ENCODE assay signal across 8 cellular contexts in genomic region chr22:29314537-29315285, GRCh38. TPM values are rescaled to one million over a fixed set of nuclear protein-coding genes. Genes with fewer than 3 reads are reported as not detected.
DNase-seq lines count a peak whose midpoint lies in the region; ATAC-seq, FAIRE-seq and TF ChIP-seq lines count a peak whose summit lies in the region.

No MANE protein-coding gene starts in this region.

- FAIRE-seq in H54 (lab: Jason Lieb, UNC), result no peak

- POLR2A ChIA-PET in activated naive CD8-positive, alpha-beta T cell treated with anti-CD3 and anti-CD28 coated beads, Interleukin-2, amount 10 ng/mL, durations not matched to agents 7 days and 5 days (lab: Charles Lee), result interaction anchor here (0.6 to 1.4 kb wide), 2 partner anchors 74 to 509 kb away, joined by 3 to 6 read pairs; partner anchors contain the start of gene AP1B1

- H3K27me3 Mint-ChIP-seq in activated naive CD8-positive, alpha-beta T cell treated with anti-CD3 and anti-CD28 coated beads, Interleukin-2, amount 10 ng/mL, durations not matched to agents 7 days and 5 days, result peaks cover 43% of the 10 kb centered on the region

- no peak for TF ChIP-seq EP300 in upper lobe of left lung (IDR thresholded peaks at IDR 0.05)

- ATAC-seq in heart left ventricle (no peak), left ventricle myocardium superior (no peak), lung (ENCODE audit: insufficient read depth, low FRiP score) (no peak), upper lobe of left lung (ENCODE audit: low FRiP score in 2 of 2) (no peak)
- ATAC-seq in activated naive CD8-positive, alpha-beta T cell treated with anti-CD3 and anti-CD28 coated beads, Interleukin-2, amount 10 ng/mL, durations not matched to agents 7 days and 5 days (ENCODE audit: low read depth), result peak; percentile 8

- H3K27ac Mint-ChIP-seq in activated naive CD8-positive, alpha-beta T cell treated with anti-CD3 and anti-CD28 coated beads, Interleukin-2, amount 10 ng/mL, durations not matched to agents 7 days and 5 days, result no peak overlapping the region

- TF ChIP-seq CTCF in heart left ventricle (IDR thresholded peaks at IDR 0.05) (no peak), lung (IDR thresholded peaks at IDR 0.05; ENCODE audit: control extremely low read depth, extremely low read depth) (no peak), upper lobe of left lung (IDR thresholded peaks at IDR 0.05) (peak in 1 of 6 experiments; percentile 4)

- intact Hi-C loops in heart left ventricle (cut with DNase I), result loop anchor here in 1 of 10 donors (2.0 kb wide), 1 partner anchor 46 kb away; the partner anchor contains the start of gene EWSR1
- intact Hi-C loops in left ventricle myocardium superior (cut with micrococcal nuclease), result no loop called here

- H3K9me3 ChIP-seq in heart left ventricle (no peaks in the 10 kb centered on the region), lung (ENCODE audit: control insufficient read depth in 2 of 2, insufficient read depth in 1 of 2, low read length in 1 of 2) (no peaks in the 10 kb centered on the region), upper lobe of left lung (no peaks in the 10 kb centered on the region)

- peaks cover 9 to 60% (median 45%) of the 10 kb centered on the region in 12 donors for H3K4me1 ChIP-seq in heart left ventricle
- peaks cover 6 to 29% of the 10 kb centered on the region in 2 donors for H3K4me1 ChIP-seq in lung (ENCODE audit: control insufficient read depth in 2 of 2, insufficient read depth in 2 of 2, low read length in 2 of 2)
- peaks cover 51 to 58% (median 52%) of the 10 kb centered on the region in 4 donors for H3K4me1 ChIP-seq in upper lobe of left lung

- H3K36me3 ChIP-seq in heart left ventricle (peaks cover 0 to 13% (median 0%) of the 10 kb centered on the region in 9 donors), lung (ENCODE audit: control insufficient read depth in 2 of 2, insufficient read depth in 2 of 2, low read length in 2 of 2) (peaks cover 0 to 4% of the 10 kb centered on the region in 2 donors), upper lobe of left lung (no peaks in the 10 kb centered on the region)

- H3K4me1 Mint-ChIP-seq in activated naive CD8-positive, alpha-beta T cell treated with anti-CD3 and anti-CD28 coated beads, Interleukin-2, amount 10 ng/mL, durations not matched to agents 7 days and 5 days, result peaks cover 19% of the 10 kb centered on the region

- H3K36me3 Mint-ChIP-seq in activated naive CD8-positive, alpha-beta T cell treated with anti-CD3 and anti-CD28 coated beads, Interleukin-2, amount 10 ng/mL, durations not matched to agents 7 days and 5 days, result peaks cover 1% of the 10 kb centered on the region

- peak overlapping the region in 11 of 12 donors; percentile 28 to 63 (median 48) for H3K4me3 ChIP-seq in heart left ventricle
- peak overlapping the region; percentile 14 for H3K4me3 ChIP-seq in lung
- H3K4me3 ChIP-seq in upper lobe of left lung, result peak overlapping the region in 3 of 4 donors; percentile 39 to 51 (median 43)

- H3K27me3 ChIP-seq in heart left ventricle, result peaks cover 4 to 36% (median 17%) of the 10 kb centered on the region in 9 donors
- no peaks in the 10 kb centered on the region for H3K27me3 ChIP-seq in lung (ENCODE audit: control insufficient read depth, insufficient read depth)
- H3K27me3 ChIP-seq in upper lobe of left lung, result peaks cover 0 to 28% (median 19%) of the 10 kb centered on the region in 4 donors

- TF ChIP-seq POLR2A in heart left ventricle (IDR thresholded peaks at IDR 0.05), result no peak
- TF ChIP-seq POLR2A in upper lobe of left lung (IDR thresholded peaks at IDR 0.05), result no peak
- no peak for TF ChIP-seq POLR2A in H54 (IDR thresholded peaks at IDR 0.05; ENCODE audit: low read depth, low read length)

- peak overlapping the region; percentile 76 for H3K4me3 Mint-ChIP-seq in activated naive CD8-positive, alpha-beta T cell treated with anti-CD3 and anti-CD28 coated beads, Interleukin-2, amount 10 ng/mL, durations not matched to agents 7 days and 5 days

- H3K27ac ChIP-seq in heart left ventricle, result peak overlapping the region in 1 of 12 donors; percentile 9
- no peak overlapping the region for H3K27ac ChIP-seq in lung (ENCODE audit: low read depth in 1 of 2, low read length in 1 of 2)
- no peak overlapping the region for H3K27ac ChIP-seq in upper lobe of left lung

- 3 to 11% (median 5%) methylated on average over 15 to 69 of the region's 69 CpGs for WGBS in heart left ventricle, 4 donors
- 3 to 4% methylated on average over 68 to 69 of the region's 69 CpGs for WGBS in lung, 2 donors
- WGBS in upper lobe of left lung, 2 donors, result 5 to 35% methylated on average over 4 to 49 of the region's 69 CpGs

- no peaks in the 10 kb centered on the region for H3K9me3 Mint-ChIP-seq in activated naive CD8-positive, alpha-beta T cell treated with anti-CD3 and anti-CD28 coated beads, Interleukin-2, amount 10 ng/mL, durations not matched to agents 7 days and 5 days

- DNase-seq in heart left ventricle (peak in 2 of 5 donors; percentile 24 to 64), left ventricle myocardium superior (no peak), lung (ENCODE audit: low spot score) (no peak), upper lobe of left lung (peak in 1 of 2 donors; percentile 85), H54 (ENCODE audit: insufficient read length, low spot score) (no peak), A172 (ENCODE audit: low spot score) (no peak), SW 1271 (lab: John Stamatoyannopoulos, UW) (no peak)
- peak; percentile 41 for DNase-seq in activated naive CD8-positive, alpha-beta T cell treated with anti-CD3 and anti-CD28 coated beads, Interleukin-2, amount 10 ng/mL, durations not matched to agents 7 days and 5 days

RNA-seq across cellular contexts. Expression of gene RASL10A, which starts 0.8 kb away (rescaled TPM):
- 1 to 10 TPM in 5 of 9 donors, under 1 TPM in 4; 0.29 to 5.8 (median 1.3) TPM for total RNA-seq in heart left ventricle
- 1 to 10 TPM in 1 of 2 donors, under 1 TPM in 1; 0.95 to 1.1 TPM for polyA plus RNA-seq in heart left ventricle
- total RNA-seq in left ventricle myocardium superior, result 1.2 TPM
- 1 to 10 TPM in 1 of 2 experiments, under 1 TPM in 1; 0.80 to 1.1 TPM for total RNA-seq in activated naive CD8-positive, alpha-beta T cell treated with anti-CD3 and anti-CD28 coated beads, Interleukin-2, amount 10 ng/mL, durations not matched to agents 7 days and 5 days
- 1 to 10 TPM in 1 of 2 donors, not detected in 1; 3.3 TPM for total RNA-seq in lung
- polyA plus RNA-seq in lung, result 1 to 10 TPM in 1 of 2 donors, under 1 TPM in 1; 0.71 to 2.0 TPM
- 10 to 100 TPM in 1 of 6 donors, 1 to 10 TPM in 5; 1.2 to 33.5 (median 2.0) TPM for total RNA-seq in upper lobe of left lung
- total RNA-seq in A172 (2014; rRNA removed; shearing (Covaris generic)), result not detected in 2 replicates

RNA-seq across cellular contexts. Expression of gene GAS2L1, which starts 8.3 kb away (rescaled TPM):
- total RNA-seq in heart left ventricle, result 10 to 100 TPM; 12.0 to 46.6 (median 16.8) TPM
- 10 to 100 TPM; 18.0 to 48.3 TPM for polyA plus RNA-seq in heart left ventricle
- total RNA-seq in left ventricle myocardium superior, result 23.2 TPM
- total RNA-seq in activated naive CD8-positive, alpha-beta T cell treated with anti-CD3 and anti-CD28 coated beads, Interleukin-2, amount 10 ng/mL, durations not matched to agents 7 days and 5 days, result 1 to 10 TPM; 8.1 to 9.3 TPM
- 10 to 100 TPM in 1 of 2 donors, 1 to 10 TPM in 1; 3.8 to 40.1 TPM for total RNA-seq in lung
- polyA plus RNA-seq in lung, result 10 to 100 TPM; 11.8 to 20.7 TPM
- 10 to 100 TPM; 14.4 to 63.4 (median 36.1) TPM for total RNA-seq in upper lobe of left lung
- total RNA-seq in A172 (2014; rRNA removed; shearing (Covaris generic)), result 27.5 and 32.1 TPM in 2 replicates

RNA-seq across cellular contexts. Expression of gene EWSR1, which starts 46.6 kb away (rescaled TPM):
- total RNA-seq in heart left ventricle (100 to 1,000 TPM; 103 to 202 (median 138) TPM), left ventricle myocardium superior (121 TPM), lung (100 to 1,000 TPM; 162 to 215 TPM), upper lobe of left lung (100 to 1,000 TPM; 156 to 293 (median 183) TPM)
- polyA plus RNA-seq in heart left ventricle (100 to 1,000 TPM in 1 of 2 donors, 10 to 100 TPM in 1; 94.3 to 138 TPM), lung (100 to 1,000 TPM; 115 to 174 TPM)
- total RNA-seq in activated naive CD8-positive, alpha-beta T cell treated with anti-CD3 and anti-CD28 coated beads, Interleukin-2, amount 10 ng/mL, durations not matched to agents 7 days and 5 days, result 100 to 1,000 TPM; 284 to 302 TPM
- total RNA-seq in A172 (2014; rRNA removed; shearing (Covaris generic)), result 146 and 168 TPM in 2 replicates

RNA-seq across cellular contexts. Expression of gene RHBDD3, which starts 46.9 kb away (rescaled TPM):
- total RNA-seq in heart left ventricle (10 to 100 TPM; 10.9 to 29.5 (median 12.6) TPM), left ventricle myocardium superior (16.6 TPM), lung (10 to 100 TPM; 14.2 to 32.0 TPM), upper lobe of left lung (10 to 100 TPM; 17.3 to 47.1 (median 27.9) TPM)
- polyA plus RNA-seq in heart left ventricle (10 to 100 TPM; 17.2 to 18.8 TPM), lung (10 to 100 TPM; 33.5 to 38.2 TPM)
- total RNA-seq in activated naive CD8-positive, alpha-beta T cell treated with anti-CD3 and anti-CD28 coated beads, Interleukin-2, amount 10 ng/mL, durations not matched to agents 7 days and 5 days, result 10 to 100 TPM; 27.5 to 30.1 TPM
- total RNA-seq in A172 (2014; rRNA removed; shearing (Covaris generic)), result 15.3 and 19.3 TPM in 2 replicates
